Comparison of ENCODE assay signal across 1 cellular context in the genomic region with DNA sequence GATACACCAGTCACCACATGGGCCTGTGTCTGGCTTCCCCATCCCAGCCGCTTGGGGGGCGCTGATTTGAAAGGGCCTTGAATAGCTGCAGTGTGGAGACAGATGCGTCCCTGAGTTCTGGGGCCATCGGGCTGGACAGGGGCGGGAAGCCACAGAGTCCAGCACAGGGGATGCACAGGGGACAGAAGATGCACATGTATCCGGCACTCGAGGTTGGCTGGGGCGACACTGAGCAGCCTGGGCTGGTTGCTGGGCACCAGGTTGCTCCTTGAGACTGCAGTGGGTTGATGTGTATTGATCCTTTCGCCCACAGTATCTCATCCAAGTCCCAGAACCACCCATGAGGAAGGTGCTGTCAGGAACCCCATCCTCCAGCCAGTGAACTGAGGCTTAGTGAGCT.
TF ChIP-seq lines count a peak whose summit lies in the region.

No MANE protein-coding gene starts in this region.

TF ChIP-seq in GM23338, 12 proteins besides CTCF, POLR2A, EP300 and RAD21 (continued from another document):
- TF ChIP-seq, protein P1, sequence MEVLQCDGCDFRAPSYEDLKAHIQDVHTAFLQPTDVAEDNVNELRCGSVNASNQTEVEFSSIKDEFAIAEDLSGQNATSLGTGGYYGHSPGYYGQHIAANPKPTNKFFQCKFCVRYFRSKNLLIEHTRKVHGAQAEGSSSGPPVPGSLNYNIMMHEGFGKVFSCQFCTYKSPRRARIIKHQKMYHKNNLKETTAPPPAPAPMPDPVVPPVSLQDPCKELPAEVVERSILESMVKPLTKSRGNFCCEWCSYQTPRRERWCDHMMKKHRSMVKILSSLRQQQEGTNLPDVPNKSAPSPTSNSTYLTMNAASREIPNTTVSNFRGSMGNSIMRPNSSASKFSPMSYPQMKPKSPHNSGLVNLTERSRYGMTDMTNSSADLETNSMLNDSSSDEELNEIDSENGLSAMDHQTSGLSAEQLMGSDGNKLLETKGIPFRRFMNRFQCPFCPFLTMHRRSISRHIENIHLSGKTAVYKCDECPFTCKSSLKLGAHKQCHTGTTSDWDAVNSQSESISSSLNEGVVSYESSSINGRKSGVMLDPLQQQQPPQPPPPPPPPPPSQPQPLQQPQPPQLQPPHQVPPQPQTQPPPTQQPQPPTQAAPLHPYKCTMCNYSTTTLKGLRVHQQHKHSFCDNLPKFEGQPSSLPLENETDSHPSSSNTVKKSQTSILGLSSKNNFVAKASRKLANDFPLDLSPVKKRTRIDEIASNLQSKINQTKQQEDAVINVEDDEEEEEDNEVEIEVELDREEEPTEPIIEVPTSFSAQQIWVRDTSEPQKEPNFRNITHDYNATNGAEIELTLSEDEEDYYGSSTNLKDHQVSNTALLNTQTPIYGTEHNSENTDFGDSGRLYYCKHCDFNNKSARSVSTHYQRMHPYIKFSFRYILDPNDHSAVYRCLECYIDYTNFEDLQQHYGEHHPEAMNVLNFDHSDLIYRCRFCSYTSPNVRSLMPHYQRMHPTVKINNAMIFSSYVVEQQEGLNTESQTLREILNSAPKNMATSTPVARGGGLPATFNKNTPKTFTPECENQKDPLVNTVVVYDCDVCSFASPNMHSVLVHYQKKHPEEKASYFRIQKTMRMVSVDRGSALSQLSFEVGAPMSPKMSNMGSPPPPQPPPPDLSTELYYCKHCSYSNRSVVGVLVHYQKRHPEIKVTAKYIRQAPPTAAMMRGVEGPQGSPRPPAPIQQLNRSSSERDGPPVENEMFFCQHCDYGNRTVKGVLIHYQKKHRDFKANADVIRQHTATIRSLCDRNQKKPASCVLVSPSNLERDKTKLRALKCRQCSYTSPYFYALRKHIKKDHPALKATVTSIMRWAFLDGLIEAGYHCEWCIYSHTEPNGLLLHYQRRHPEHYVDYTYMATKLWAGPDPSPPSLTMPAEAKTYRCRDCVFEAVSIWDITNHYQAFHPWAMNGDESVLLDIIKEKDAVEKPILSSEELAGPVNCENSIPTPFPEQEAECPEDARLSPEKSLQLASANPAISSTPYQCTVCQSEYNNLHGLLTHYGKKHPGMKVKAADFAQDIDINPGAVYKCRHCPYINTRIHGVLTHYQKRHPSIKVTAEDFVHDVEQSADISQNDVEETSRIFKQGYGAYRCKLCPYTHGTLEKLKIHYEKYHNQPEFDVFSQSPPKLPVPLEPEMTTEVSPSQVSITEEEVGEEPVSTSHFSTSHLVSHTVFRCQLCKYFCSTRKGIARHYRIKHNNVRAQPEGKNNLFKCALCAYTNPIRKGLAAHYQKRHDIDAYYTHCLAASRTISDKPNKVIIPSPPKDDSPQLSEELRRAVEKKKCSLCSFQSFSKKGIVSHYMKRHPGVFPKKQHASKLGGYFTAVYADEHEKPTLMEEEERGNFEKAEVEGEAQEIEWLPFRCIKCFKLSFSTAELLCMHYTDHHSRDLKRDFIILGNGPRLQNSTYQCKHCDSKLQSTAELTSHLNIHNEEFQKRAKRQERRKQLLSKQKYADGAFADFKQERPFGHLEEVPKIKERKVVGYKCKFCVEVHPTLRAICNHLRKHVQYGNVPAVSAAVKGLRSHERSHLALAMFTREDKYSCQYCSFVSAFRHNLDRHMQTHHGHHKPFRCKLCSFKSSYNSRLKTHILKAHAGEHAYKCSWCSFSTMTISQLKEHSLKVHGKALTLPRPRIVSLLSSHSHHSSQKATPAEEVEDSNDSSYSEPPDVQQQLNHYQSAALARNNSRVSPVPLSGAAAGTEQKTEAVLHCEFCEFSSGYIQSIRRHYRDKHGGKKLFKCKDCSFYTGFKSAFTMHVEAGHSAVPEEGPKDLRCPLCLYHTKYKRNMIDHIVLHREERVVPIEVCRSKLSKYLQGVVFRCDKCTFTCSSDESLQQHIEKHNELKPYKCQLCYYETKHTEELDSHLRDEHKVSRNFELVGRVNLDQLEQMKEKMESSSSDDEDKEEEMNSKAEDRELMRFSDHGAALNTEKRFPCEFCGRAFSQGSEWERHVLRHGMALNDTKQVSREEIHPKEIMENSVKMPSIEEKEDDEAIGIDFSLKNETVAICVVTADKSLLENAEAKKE (CRISPR knock-in tag; IDR thresholded peaks at IDR 0.05) = no peak
- no peak for TF ChIP-seq ZNF331 (CRISPR knock-in tag; IDR thresholded peaks at IDR 0.05; ENCODE audit: low read depth)
TF ChIP-seq in GM23338: peak in this region for 0.
